8 cellular contexts compared by ENCODE assay signal in the genomic region with DNA sequence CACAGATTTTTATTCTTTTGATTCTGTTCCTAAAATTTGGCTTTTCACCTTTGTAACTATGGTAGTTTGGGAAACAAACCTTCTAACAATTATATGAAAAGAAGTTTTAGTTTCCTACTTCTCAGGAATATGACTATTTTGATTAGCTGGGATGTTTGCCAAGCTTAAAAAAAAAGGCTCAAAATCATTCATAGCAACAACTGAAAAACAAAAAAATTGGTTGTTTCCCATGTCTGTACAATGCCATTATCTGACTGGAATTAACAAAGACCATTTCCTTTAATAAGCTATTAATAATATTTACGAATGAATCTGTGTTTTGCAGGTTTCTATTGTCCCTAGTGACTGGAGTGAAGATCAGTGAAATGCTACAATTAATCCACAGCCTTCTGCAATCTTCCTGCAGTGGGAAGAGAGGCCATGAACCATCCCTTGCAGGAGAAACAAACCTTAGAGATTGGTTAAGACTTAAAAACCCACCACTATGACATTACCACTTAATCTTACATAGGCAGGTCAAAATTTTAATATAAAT. TPM values are rescaled to one million over a fixed set of nuclear protein-coding genes. Genes with fewer than 3 reads are reported as not detected.
DNase-seq lines count a peak whose midpoint lies in the region; ATAC-seq and TF ChIP-seq lines count a peak whose summit lies in the region.

No MANE protein-coding gene starts in this region.

- no peak for TF ChIP-seq CTCF in GM06990 (IDR thresholded peaks at IDR 0.05; ENCODE audit: insufficient read depth, low read length, poor library complexity, severe bottlenecking)
- TF ChIP-seq CTCF in PC-9 (conservative IDR thresholded peaks at IDR 0.05): no peak
- TF ChIP-seq CTCF in endodermal cell (conservative IDR thresholded peaks at IDR 0.05): no peak
- no peak for TF ChIP-seq CTCF in parathyroid adenoma (IDR thresholded peaks at IDR 0.05)
- no peak for TF ChIP-seq CTCF in body of pancreas (IDR thresholded peaks at IDR 0.05)

- 0 out of 2 replicates have a peak overlapping the region, but pooled peaks have one; percentile 27 for H3K27ac ChIP-seq in PC-9
- H3K27ac ChIP-seq in endodermal cell (ENCODE audit: low read depth, low read length): peak overlapping the region; percentile 60
- H3K27ac ChIP-seq in parathyroid adenoma: no peak overlapping the region
- H3K27ac ChIP-seq in body of pancreas: no peak overlapping the region

- H3K4me2 ChIP-seq in PC-9 (peak overlapping the region; percentile 95), parathyroid adenoma (ENCODE audit: low read length) (peak overlapping the region; percentile 37)

- WGBS in endodermal cell (ENCODE audit: insufficient coverage in 1 of 2, insufficient read length in 1 of 2), 2 experiments: 88% methylated on average over 1 of the region's 1 CpG; no CpG with 5 or more reads in 1 of the 2 experiments
- 22 to 37% methylated on average over 1 of the region's 1 CpG for WGBS in body of pancreas, 2 donors

- no peaks in the 10 kb centered on the region for H3K9me2 ChIP-seq in PC-9 (ENCODE audit: insufficient read depth)

- H3K36me3 Mint-ChIP-seq in endodermal cell (ENCODE audit: low read depth): peaks cover 33% of the 10 kb centered on the region

- DNase-seq in GM06990 (ENCODE audit: extremely low read depth, insufficient read length): no peak
- no peak for DNase-seq in PC-9
- DNase-seq in endodermal cell: no peak
- no peak for DNase-seq in SHP77 treated with DMSO at 0.1 percent for 48 hours (lab: John Stamatoyannopoulos, UW)
- no peak for DNase-seq in SIG-M5 treated with dmso at 0.1 percent for 504 hours (lab: John Stamatoyannopoulos, UW; ENCODE audit: unreplicated experiment)
- DNase-seq in body of pancreas: no peak

- H3K9me3 ChIP-seq in PC-9 (ENCODE audit: insufficient read depth, low read depth) (no peaks in the 10 kb centered on the region; the same call in 1 of the 2 replicates), endodermal cell (ENCODE audit: control insufficient read depth, low read length) (no peaks in the 10 kb centered on the region), parathyroid adenoma (ENCODE audit: control insufficient read depth, low read length) (no peaks in the 10 kb centered on the region), body of pancreas (no peaks in the 10 kb centered on the region)

- peaks cover 4% of the 10 kb centered on the region for H3K9me3 Mint-ChIP-seq in endodermal cell

- no TSS peak for BruUV-seq in PC-9 (replicated peaks; lab: Mats Ljungman, UMichigan)

- ATAC-seq in HG03520 (IDR thresholded peaks at IDR 0.05; ENCODE audit: unreplicated experiment) (no peak), body of pancreas (no peak)

- H3K27me3 Mint-ChIP-seq in endodermal cell (ENCODE audit: insufficient read depth): no peaks in the 10 kb centered on the region

- peaks cover 58% of the 10 kb centered on the region for H3F3A ChIP-seq in PC-9 (ENCODE audit: insufficient read depth, low read depth)

- H3K4me1 ChIP-seq in PC-9 (replicated peaks; ENCODE audit: insufficient read depth) (peaks cover 49% of the 10 kb centered on the region), endodermal cell (ENCODE audit: control insufficient read depth, insufficient read depth, low read length) (peaks cover 6% of the 10 kb centered on the region), parathyroid adenoma (peaks cover 38% of the 10 kb centered on the region), body of pancreas (peaks cover 54% of the 10 kb centered on the region)

- H3K36me3 ChIP-seq in GM06990 (ENCODE audit: control insufficient read depth, insufficient read depth, low read length) (no peaks in the 10 kb centered on the region; the same call in 1 of the 2 replicates), PC-9 (ENCODE audit: low read depth) (peaks cover 40% of the 10 kb centered on the region), endodermal cell (ENCODE audit: control insufficient read depth, insufficient read depth, low read length) (peaks cover 54% of the 10 kb centered on the region), parathyroid adenoma (ENCODE audit: control insufficient read depth, insufficient read depth, low read length) (no peaks in the 10 kb centered on the region), body of pancreas (replicated peaks in 1 of 2; ENCODE audit: insufficient read depth in 1 of 2, low read depth in 2 of 2) (no peaks in the 10 kb centered on the region)

- CTCF ChIA-PET in PC-9 (lab: Charles Lee): interaction anchor here (0.8 to 1.1 kb wide), 2 partner anchors 24 to 300 kb away, joined by 3 to 5 read pairs; no protein-coding TSS in a partner anchor

- peaks cover 74% of the 10 kb centered on the region for H3K79me2 ChIP-seq in PC-9 (ENCODE audit: low read depth)
- peaks cover 19% of the 10 kb centered on the region for H3K79me2 ChIP-seq in parathyroid adenoma

- no peak overlapping the region for H3K27ac Mint-ChIP-seq in endodermal cell

- peaks cover 32% of the 10 kb centered on the region for H3K4me1 Mint-ChIP-seq in endodermal cell

- intact Hi-C loops in PC-9 (cut with micrococcal nuclease; ENCODE audit: unreplicated experiment): no loop called here
- intact Hi-C loops in body of pancreas (cut with DNase I): no loop called here

- POLR2A ChIA-PET in PC-9 (lab: Charles Lee; ENCODE audit: unreplicated experiment): interaction anchor here (0.6 to 1.7 kb wide), 5 partner anchors 33 to 1004 kb away, joined by 3 to 14 read pairs (median 3); partner anchors contain the start of gene H2AZ2

- H3K9ac ChIP-seq in endodermal cell (ENCODE audit: extremely low read depth, low read length, poor library complexity, severe bottlenecking) (no peak overlapping the region), parathyroid adenoma (no peak overlapping the region)

- TF ChIP-seq POLR2A in body of pancreas (IDR thresholded peaks at IDR 0.05): no peak

- no peaks in the 10 kb centered on the region for H3K27me3 ChIP-seq in GM06990 (replicated peaks; ENCODE audit: control insufficient read depth, insufficient read depth, low read length)
- no peaks in the 10 kb centered on the region for H3K27me3 ChIP-seq in PC-9 (ENCODE audit: insufficient read depth, low read depth)
- no peaks in the 10 kb centered on the region for H3K27me3 ChIP-seq in endodermal cell (ENCODE audit: control insufficient read depth, insufficient read depth, low read length, poor library complexity, severe bottlenecking)
- no peaks in the 10 kb centered on the region for H3K27me3 ChIP-seq in parathyroid adenoma (ENCODE audit: control insufficient read depth, insufficient read depth, low read length)
- no peaks in the 10 kb centered on the region for H3K27me3 ChIP-seq in body of pancreas

- H2AFZ ChIP-seq in PC-9 (no peak overlapping the region), parathyroid adenoma (no peak overlapping the region)

- H3K4me3 Mint-ChIP-seq in endodermal cell: peak overlapping the region; percentile 91

- H3K4me3 ChIP-seq in GM06990 (replicated peaks; ENCODE audit: low read depth, low read length) (peak overlapping the region; percentile 91), PC-9 (peak overlapping the region; percentile 77), endodermal cell (ENCODE audit: low read length) (peak overlapping the region; percentile 81), parathyroid adenoma (ENCODE audit: low read depth, low read length) (no peak overlapping the region), body of pancreas (no peak overlapping the region)

- peaks cover 77% of the 10 kb centered on the region for H4K20me1 ChIP-seq in PC-9 (ENCODE audit: insufficient read depth)

RNA-seq across cellular contexts. Expression of gene PURB, which starts 4.2 kb away (rescaled TPM):
- total RNA-seq in PC-9 (2021): 33.1 and 38.2 TPM in 2 replicates
- total RNA-seq in endodermal cell: 10 to 100 TPM; 24.7 to 29.8 TPM
- 19.3 TPM for polyA plus RNA-seq in endodermal cell (2013, experiment 1 of 2)
- 19.5 TPM for polyA plus RNA-seq in endodermal cell (2013, experiment 2 of 2)
- 10 to 100 TPM; 10.5 to 10.9 TPM for total RNA-seq in body of pancreas

RNA-seq across cellular contexts. Expression of gene H2AZ2, which starts 33.2 kb away (rescaled TPM):
- total RNA-seq in PC-9 (2021): 334 and 354 TPM in 2 replicates
- 100 to 1,000 TPM; 179 to 201 TPM for total RNA-seq in endodermal cell
- polyA plus RNA-seq in endodermal cell (2013, experiment 1 of 2): 297 TPM
- 283 TPM for polyA plus RNA-seq in endodermal cell (2013, experiment 2 of 2)
- 10 to 100 TPM; 46.5 to 59.9 TPM for total RNA-seq in body of pancreas

Comparison
In these comparisons a context has a peak if more than half of its experiments do, and no peak if none do; other contexts are left out.
1. H3K4me3 ChIP-seq: peak in GM06990 (single experiment), PC-9 (single experiment) and endodermal cell (single experiment); none in parathyroid adenoma (single experiment) and body of pancreas (0 of 2).
2. H3K27ac ChIP-seq: peak in PC-9 (single experiment) and endodermal cell (single experiment); none in parathyroid adenoma (single experiment) and body of pancreas (0 of 4).